In the genomic region with DNA sequence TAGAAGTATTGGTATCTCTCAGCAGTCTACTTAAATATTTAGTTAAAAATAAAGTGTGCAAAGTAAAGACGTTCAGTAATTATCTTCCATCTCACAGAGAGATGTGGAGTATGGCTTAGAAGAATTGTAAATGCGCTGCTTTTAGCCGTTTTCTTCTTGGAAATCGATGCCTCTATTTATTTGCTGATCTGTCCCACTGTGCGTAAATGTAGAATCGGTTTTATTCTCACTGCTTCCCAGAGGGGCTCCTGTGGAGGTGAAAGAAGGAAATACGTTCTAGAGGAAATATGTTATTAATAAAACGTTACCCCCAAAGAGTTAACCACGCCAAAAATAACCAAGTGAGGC, we compare ENCODE assay signal across 13 cellular contexts. TPM values are rescaled to one million over a fixed set of nuclear protein-coding genes. Genes with fewer than 3 reads are reported as not detected.
DNase-seq lines count a peak whose midpoint lies in the region; ATAC-seq and TF ChIP-seq lines count a peak whose summit lies in the region.
"Had no signal": no experiment of that assay in that cellular context is flagged by ENCODE, and none has a peak within 500 bp of the region (broad histone marks: within the 10 kb centered on the region; RNA-seq: fewer than 3 reads in every experiment).

No MANE protein-coding gene starts in this region.

- H3K4me3 ChIP-seq in ascending aorta (peak overlapping the region; percentile 91 to 95), iPS-18a (ENCODE audit: low read length) (peak overlapping the region; percentile 59), Peyer's patch (peak overlapping the region in 1 of 4 donors; percentile 14)

- no peaks in the 10 kb centered on the region for H3K36me3 Mint-ChIP-seq in activated T-cell treated with anti-CD3 and anti-CD28 coated beads, Interleukin-2, amount 50 U/mL, for 72 hours (ENCODE audit: insufficient read depth in 2 of 2)
- H3K36me3 Mint-ChIP-seq: naive B cell had no signal

- DNase-seq in activated T-cell treated with anti-CD3 and anti-CD28 coated beads, Interleukin-2, amount 50 U/mL, for 72 hours = no peak
- DNase-seq in activated T-cell treated with anti-CD3 and anti-CD28 coated beads for 4 hours (no peak), ascending aorta (ENCODE audit: low spot score in 2 of 2) (no peak), superior temporal gyrus (ENCODE audit: extremely low spot score) (peak; percentile 58), GM19238 (ENCODE audit: insufficient read length, low spot score) (no peak), ureter (ENCODE audit: low spot score) (no peak), Peyer's patch (no peak)
- DNase-seq: activated gamma-delta T cell; naive B cell; stimulated activated CD4-positive, alpha-beta T cell treated with anti-CD3 and anti-CD28 coated beads, Interleukin-1b, Interleukin-23, amount 100 ng/mL, for 48 hours; stimulated activated naive CD4-positive, alpha-beta T cell had no signal

- H3K4me1 ChIP-seq in ascending aorta (peaks cover 0 to 3% of the 10 kb centered on the region in 2 donors), iPS-18a (ENCODE audit: control insufficient read depth, low read depth, low read length) (peaks cover 13% of the 10 kb centered on the region), Peyer's patch (peaks cover 0 to 27% (median 3%) of the 10 kb centered on the region in 4 donors)

- H3K27me3 ChIP-seq in ascending aorta (no peaks in the 10 kb centered on the region), iPS-18a (ENCODE audit: control insufficient read depth, insufficient read depth, low read length) (peaks cover 71% of the 10 kb centered on the region), Peyer's patch (no peaks in the 10 kb centered on the region)

- intact Hi-C loops in ascending aorta (cut with DNase I) = loop anchor here (2.0 kb wide), 3 partner anchors 53 to 137 kb away; no protein-coding TSS in a partner anchor

- peak overlapping the region in 1 of 2 donors; percentile 54 for H3K27ac ChIP-seq in ascending aorta
- no peak overlapping the region for H3K27ac ChIP-seq in iPS-18a (ENCODE audit: low read length)
- peak overlapping the region in 1 of 4 donors; percentile 17 for H3K27ac ChIP-seq in Peyer's patch
- H3K27ac ChIP-seq: HL-60 had no signal

- no peak overlapping the region for H3K9ac ChIP-seq in iPS-18a (ENCODE audit: low read length)

- no peaks in the 10 kb centered on the region for H3K9me3 Mint-ChIP-seq in activated T-cell treated with anti-CD3 and anti-CD28 coated beads, Interleukin-2, amount 50 U/mL, for 72 hours

- no peak for TF ChIP-seq POLR2A in Peyer's patch (IDR thresholded peaks at IDR 0.05)

- H3K36me3 ChIP-seq in ascending aorta (no peaks in the 10 kb centered on the region), iPS-18a (ENCODE audit: control insufficient read depth, low read depth, low read length) (no peaks in the 10 kb centered on the region), Peyer's patch (no peaks in the 10 kb centered on the region)

- H3K4me1 Mint-ChIP-seq in activated T-cell treated with anti-CD3 and anti-CD28 coated beads, Interleukin-2, amount 50 U/mL, for 72 hours (ENCODE audit: low read depth) = peaks cover 25% of the 10 kb centered on the region

- H3K9me3 ChIP-seq in ascending aorta (no peaks in the 10 kb centered on the region), iPS-18a (ENCODE audit: control insufficient read depth, low read depth, low read length) (no peaks in the 10 kb centered on the region), Peyer's patch (no peaks in the 10 kb centered on the region)

- peak overlapping the region; percentile 68 to 74 for H3K4me3 Mint-ChIP-seq in activated T-cell treated with anti-CD3 and anti-CD28 coated beads, Interleukin-2, amount 50 U/mL, for 72 hours

- no peak for TF ChIP-seq CTCF in ascending aorta (IDR thresholded peaks at IDR 0.05)
- no peak for TF ChIP-seq CTCF in Peyer's patch (IDR thresholded peaks at IDR 0.05)

- peaks cover 44% of the 10 kb centered on the region for H3K27me3 Mint-ChIP-seq in activated T-cell treated with anti-CD3 and anti-CD28 coated beads, Interleukin-2, amount 50 U/mL, for 72 hours (ENCODE audit: low read depth)

- H3K27ac Mint-ChIP-seq in activated T-cell treated with anti-CD3 and anti-CD28 coated beads, Interleukin-2, amount 50 U/mL, for 72 hours = no peak overlapping the region
- H3K27ac Mint-ChIP-seq: naive B cell had no signal

- no peak for ATAC-seq in activated T-cell treated with anti-CD3 and anti-CD28 coated beads, Interleukin-2, amount 50 U/mL, for 72 hours (replicated peaks in 1 of 2)

RNA-seq across cellular contexts. Expression of a gene that starts 1.9 kb away (rescaled TPM):
- total RNA-seq in activated T-cell treated with anti-CD3 and anti-CD28 coated beads, Interleukin-2, amount 50 U/mL, for 72 hours = 1 to 10 TPM; 4.8 to 8.4 TPM
- total RNA-seq in ascending aorta (72.6 TPM), ureter (102 TPM), Peyer's patch (10 to 100 TPM; 29.7 to 99.5 (median 95.5) TPM)
